In genomic region chr10:12062754-12063482, GRCh38 we compare ENCODE assay signal across 2 cellular contexts.
TF ChIP-seq lines count a peak whose summit lies in the region.

No MANE protein-coding gene starts in this region.

TF ChIP-seq in HepG2, 621 proteins besides CTCF, POLR2A, EP300 and RAD21:
- no peak for TF ChIP-seq ZNF484 (CRISPR knock-in tag; IDR thresholded peaks at IDR 0.05; ENCODE audit: borderline replicate concordance, low read depth)
- TF ChIP-seq, protein P1, sequence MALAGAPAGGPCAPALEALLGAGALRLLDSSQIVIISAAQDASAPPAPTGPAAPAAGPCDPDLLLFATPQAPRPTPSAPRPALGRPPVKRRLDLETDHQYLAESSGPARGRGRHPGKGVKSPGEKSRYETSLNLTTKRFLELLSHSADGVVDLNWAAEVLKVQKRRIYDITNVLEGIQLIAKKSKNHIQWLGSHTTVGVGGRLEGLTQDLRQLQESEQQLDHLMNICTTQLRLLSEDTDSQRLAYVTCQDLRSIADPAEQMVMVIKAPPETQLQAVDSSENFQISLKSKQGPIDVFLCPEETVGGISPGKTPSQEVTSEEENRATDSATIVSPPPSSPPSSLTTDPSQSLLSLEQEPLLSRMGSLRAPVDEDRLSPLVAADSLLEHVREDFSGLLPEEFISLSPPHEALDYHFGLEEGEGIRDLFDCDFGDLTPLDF (CRISPR knock-in tag; IDR thresholded peaks at IDR 0.05): no peak
- TF ChIP-seq MEF2D (CRISPR knock-in tag; IDR thresholded peaks at IDR 0.05): no peak
- TF ChIP-seq KDM5A (IDR thresholded peaks at IDR 0.05; ENCODE audit: borderline replicate concordance, low read length): no peak
- no peak for TF ChIP-seq ZNF496 (CRISPR knock-in tag; IDR thresholded peaks at IDR 0.05; ENCODE audit: insufficient replicate concordance)
- TF ChIP-seq ZNF569 (CRISPR knock-in tag; IDR thresholded peaks at IDR 0.05; ENCODE audit: borderline replicate concordance): no peak
- peak; percentile 18; the same call in 1 of the 2 replicates for TF ChIP-seq MAFF (IDR thresholded peaks at IDR 0.05; ENCODE audit: low read depth, low read length)
- TF ChIP-seq, protein P2, sequence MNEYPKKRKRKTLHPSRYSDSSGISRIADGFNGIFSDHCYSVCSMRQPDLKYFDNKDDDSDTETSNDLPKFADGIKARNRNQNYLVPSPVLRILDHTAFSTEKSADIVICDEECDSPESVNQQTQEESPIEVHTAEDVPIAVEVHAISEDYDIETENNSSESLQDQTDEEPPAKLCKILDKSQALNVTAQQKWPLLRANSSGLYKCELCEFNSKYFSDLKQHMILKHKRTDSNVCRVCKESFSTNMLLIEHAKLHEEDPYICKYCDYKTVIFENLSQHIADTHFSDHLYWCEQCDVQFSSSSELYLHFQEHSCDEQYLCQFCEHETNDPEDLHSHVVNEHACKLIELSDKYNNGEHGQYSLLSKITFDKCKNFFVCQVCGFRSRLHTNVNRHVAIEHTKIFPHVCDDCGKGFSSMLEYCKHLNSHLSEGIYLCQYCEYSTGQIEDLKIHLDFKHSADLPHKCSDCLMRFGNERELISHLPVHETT (CRISPR knock-in tag; conservative IDR thresholded peaks at IDR 0.05): no peak
- TF ChIP-seq TBX2 (CRISPR knock-in tag; IDR thresholded peaks at IDR 0.05; ENCODE audit: borderline replicate concordance): no peak
- TF ChIP-seq, protein P3, sequence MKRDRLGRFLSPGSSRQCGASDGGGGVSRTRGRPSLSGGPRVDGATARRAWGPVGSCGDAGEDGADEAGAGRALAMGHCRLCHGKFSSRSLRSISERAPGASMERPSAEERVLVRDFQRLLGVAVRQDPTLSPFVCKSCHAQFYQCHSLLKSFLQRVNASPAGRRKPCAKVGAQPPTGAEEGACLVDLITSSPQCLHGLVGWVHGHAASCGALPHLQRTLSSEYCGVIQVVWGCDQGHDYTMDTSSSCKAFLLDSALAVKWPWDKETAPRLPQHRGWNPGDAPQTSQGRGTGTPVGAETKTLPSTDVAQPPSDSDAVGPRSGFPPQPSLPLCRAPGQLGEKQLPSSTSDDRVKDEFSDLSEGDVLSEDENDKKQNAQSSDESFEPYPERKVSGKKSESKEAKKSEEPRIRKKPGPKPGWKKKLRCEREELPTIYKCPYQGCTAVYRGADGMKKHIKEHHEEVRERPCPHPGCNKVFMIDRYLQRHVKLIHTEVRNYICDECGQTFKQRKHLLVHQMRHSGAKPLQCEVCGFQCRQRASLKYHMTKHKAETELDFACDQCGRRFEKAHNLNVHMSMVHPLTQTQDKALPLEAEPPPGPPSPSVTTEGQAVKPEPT (CRISPR knock-in tag; IDR thresholded peaks at IDR 0.05; ENCODE audit: low read depth): no peak
- TF ChIP-seq MAFK (conservative IDR thresholded peaks at IDR 0.05 in 1 of 2, IDR thresholded peaks at IDR 0.05 in 1 of 2; ENCODE audit: low read length in 2 of 2): peak in 1 of 2 experiments; percentile 46; a peak in 2 of 4 replicates
- TF ChIP-seq, protein P4, sequence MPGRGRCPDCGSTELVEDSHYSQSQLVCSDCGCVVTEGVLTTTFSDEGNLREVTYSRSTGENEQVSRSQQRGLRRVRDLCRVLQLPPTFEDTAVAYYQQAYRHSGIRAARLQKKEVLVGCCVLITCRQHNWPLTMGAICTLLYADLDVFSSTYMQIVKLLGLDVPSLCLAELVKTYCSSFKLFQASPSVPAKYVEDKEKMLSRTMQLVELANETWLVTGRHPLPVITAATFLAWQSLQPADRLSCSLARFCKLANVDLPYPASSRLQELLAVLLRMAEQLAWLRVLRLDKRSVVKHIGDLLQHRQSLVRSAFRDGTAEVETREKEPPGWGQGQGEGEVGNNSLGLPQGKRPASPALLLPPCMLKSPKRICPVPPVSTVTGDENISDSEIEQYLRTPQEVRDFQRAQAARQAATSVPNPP (CRISPR knock-in tag; IDR thresholded peaks at IDR 0.05): no peak
- no peak for TF ChIP-seq YY1 (IDR thresholded peaks at IDR 0.05; ENCODE audit: insufficient read depth, insufficient replicate concordance, low read depth, low read length)
- TF ChIP-seq RBM22 (optimal IDR thresholded peaks at IDR 0.05; ENCODE audit: low read length): no peak
- no peak for TF ChIP-seq PHB2 (IDR thresholded peaks at IDR 0.05; ENCODE audit: partially characterized antibody)
- TF ChIP-seq SMC3 (IDR thresholded peaks at IDR 0.05; ENCODE audit: low read length): no peak
- no peak for TF ChIP-seq ZNF263 (CRISPR knock-in tag; IDR thresholded peaks at IDR 0.05)
- TF ChIP-seq FOXK1 (CRISPR knock-in tag; IDR thresholded peaks at IDR 0.05; ENCODE audit: borderline replicate concordance, low read depth): no peak
TF ChIP-seq in HepG2: peak in this region for 2.

TF ChIP-seq in WTC11, 78 proteins besides CTCF, POLR2A, EP300 and RAD21:
- TF ChIP-seq RELA (CRISPR knock-in tag; IDR thresholded peaks at IDR 0.05; ENCODE audit: borderline replicate concordance) (no peak), ZNF121 (CRISPR knock-in tag; IDR thresholded peaks at IDR 0.05) (no peak), MAX (CRISPR knock-in tag; IDR thresholded peaks at IDR 0.05) (no peak), IRF1 (CRISPR knock-in tag; IDR thresholded peaks at IDR 0.05) (no peak), NR1H2 (CRISPR knock-in tag; IDR thresholded peaks at IDR 0.05) (no peak)
- TF ChIP-seq, protein P5, sequence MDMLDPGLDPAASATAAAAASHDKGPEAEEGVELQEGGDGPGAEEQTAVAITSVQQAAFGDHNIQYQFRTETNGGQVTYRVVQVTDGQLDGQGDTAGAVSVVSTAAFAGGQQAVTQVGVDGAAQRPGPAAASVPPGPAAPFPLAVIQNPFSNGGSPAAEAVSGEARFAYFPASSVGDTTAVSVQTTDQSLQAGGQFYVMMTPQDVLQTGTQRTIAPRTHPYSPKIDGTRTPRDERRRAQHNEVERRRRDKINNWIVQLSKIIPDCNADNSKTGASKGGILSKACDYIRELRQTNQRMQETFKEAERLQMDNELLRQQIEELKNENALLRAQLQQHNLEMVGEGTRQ (CRISPR knock-in tag; IDR thresholded peaks at IDR 0.05): no peak
- TF ChIP-seq, protein P6, sequence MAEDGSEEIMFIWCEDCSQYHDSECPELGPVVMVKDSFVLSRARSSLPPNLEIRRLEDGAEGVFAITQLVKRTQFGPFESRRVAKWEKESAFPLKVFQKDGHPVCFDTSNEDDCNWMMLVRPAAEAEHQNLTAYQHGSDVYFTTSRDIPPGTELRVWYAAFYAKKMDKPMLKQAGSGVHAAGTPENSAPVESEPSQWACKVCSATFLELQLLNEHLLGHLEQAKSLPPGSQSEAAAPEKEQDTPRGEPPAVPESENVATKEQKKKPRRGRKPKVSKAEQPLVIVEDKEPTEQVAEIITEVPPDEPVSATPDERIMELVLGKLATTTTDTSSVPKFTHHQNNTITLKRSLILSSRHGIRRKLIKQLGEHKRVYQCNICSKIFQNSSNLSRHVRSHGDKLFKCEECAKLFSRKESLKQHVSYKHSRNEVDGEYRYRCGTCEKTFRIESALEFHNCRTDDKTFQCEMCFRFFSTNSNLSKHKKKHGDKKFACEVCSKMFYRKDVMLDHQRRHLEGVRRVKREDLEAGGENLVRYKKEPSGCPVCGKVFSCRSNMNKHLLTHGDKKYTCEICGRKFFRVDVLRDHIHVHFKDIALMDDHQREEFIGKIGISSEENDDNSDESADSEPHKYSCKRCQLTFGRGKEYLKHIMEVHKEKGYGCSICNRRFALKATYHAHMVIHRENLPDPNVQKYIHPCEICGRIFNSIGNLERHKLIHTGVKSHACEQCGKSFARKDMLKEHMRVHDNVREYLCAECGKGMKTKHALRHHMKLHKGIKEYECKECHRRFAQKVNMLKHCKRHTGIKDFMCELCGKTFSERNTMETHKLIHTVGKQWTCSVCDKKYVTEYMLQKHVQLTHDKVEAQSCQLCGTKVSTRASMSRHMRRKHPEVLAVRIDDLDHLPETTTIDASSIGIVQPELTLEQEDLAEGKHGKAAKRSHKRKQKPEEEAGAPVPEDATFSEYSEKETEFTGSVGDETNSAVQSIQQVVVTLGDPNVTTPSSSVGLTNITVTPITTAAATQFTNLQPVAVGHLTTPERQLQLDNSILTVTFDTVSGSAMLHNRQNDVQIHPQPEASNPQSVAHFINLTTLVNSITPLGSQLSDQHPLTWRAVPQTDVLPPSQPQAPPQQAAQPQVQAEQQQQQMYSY (CRISPR knock-in tag; IDR thresholded peaks at IDR 0.05): no peak
